Comparison of ENCODE assay signal across 12 cellular contexts in genomic region chr2:8116661-8117060, GRCh38.
DNase-seq lines count a peak whose midpoint lies in the region; ATAC-seq, FAIRE-seq and TF ChIP-seq lines count a peak whose summit lies in the region.
"Had no signal": no experiment of that assay in that cellular context is flagged by ENCODE, and none has a peak within 500 bp of the region (broad histone marks: within the 10 kb centered on the region; RNA-seq: fewer than 3 reads in every experiment).

No MANE protein-coding gene starts in this region.

- FAIRE-seq in GM18507 (lab: Jason Lieb, UNC) = peak; percentile 92
- FAIRE-seq: D721Med had no signal

- no peak overlapping the region for H3K9ac ChIP-seq in colonic mucosa (ENCODE audit: low read depth in 2 of 2, low read length in 2 of 2)

- H3K4me3 ChIP-seq in colonic mucosa = no peak overlapping the region

- TF ChIP-seq CTCF in colonic mucosa (IDR thresholded peaks at IDR 0.05) (no peak), type B pancreatic cell (conservative IDR thresholded peaks at IDR 0.05) (no peak)

- no peak overlapping the region for H3K27ac ChIP-seq in colonic mucosa
- H3K27ac ChIP-seq: HL-60 had no signal

- H3K36me3 ChIP-seq in colonic mucosa = no peaks in the 10 kb centered on the region

- peak; percentile 99 for ATAC-seq in GM21529 (IDR thresholded peaks at IDR 0.05; ENCODE audit: unreplicated experiment)
- ATAC-seq in HG03175 (IDR thresholded peaks at IDR 0.05; ENCODE audit: unreplicated experiment) = peak; percentile 99

- H3K4me1 Mint-ChIP-seq in type B pancreatic cell (ENCODE audit: unreplicated experiment) = peaks cover 47% of the 10 kb centered on the region

- DNase-seq in GM18507 (ENCODE audit: extremely low spot score, insufficient read length, low read depth) (peak; percentile 48), colonic mucosa (peak; percentile 42), GM03348 (ENCODE audit: low spot score) (no peak), NCI-H2081 treated with DMSO at 0.1 percent for 48 hours (lab: John Stamatoyannopoulos, UW) (no peak), type B pancreatic cell (ENCODE audit: extremely low spot score, unreplicated experiment) (no peak), NCI-H524 (lab: John Stamatoyannopoulos, UW) (no peak)
- DNase-seq: T-helper 1 cell had no signal

- no peak overlapping the region for H3K27ac Mint-ChIP-seq in type B pancreatic cell

- peaks cover 11% of the 10 kb centered on the region for H3K9me3 Mint-ChIP-seq in type B pancreatic cell
- H3K9me3 Mint-ChIP-seq: neural crest cell had no signal

- no peak overlapping the region for H3K4me3 Mint-ChIP-seq in type B pancreatic cell
- H3K4me3 Mint-ChIP-seq: neural crest cell had no signal

- H3K27me3 Mint-ChIP-seq in type B pancreatic cell = no peaks in the 10 kb centered on the region

- intact Hi-C loops in colonic mucosa (cut with DNase I) = no loop called here

- no peaks in the 10 kb centered on the region for H3K27me3 ChIP-seq in colonic mucosa

- no peaks in the 10 kb centered on the region for H3K36me3 Mint-ChIP-seq in type B pancreatic cell

- no peaks in the 10 kb centered on the region for H3K9me3 ChIP-seq in colonic mucosa

- H3K4me1 ChIP-seq in colonic mucosa = no peaks in the 10 kb centered on the region

Comparison
In these comparisons a context has a peak if more than half of its experiments do, and no peak if none do; other contexts are left out.
1. DNase-seq: peak in GM18507 (single experiment) and colonic mucosa (single experiment); none in GM03348 (single experiment), NCI-H2081 treated with DMSO at 0.1 percent for 48 hours (single experiment), type B pancreatic cell (single experiment) and NCI-H524 (0 of 2).